18 cellular contexts compared by ENCODE assay signal in genomic region chr20:5544175-5544574, GRCh38.
DNase-seq lines count a peak whose midpoint lies in the region; ATAC-seq, FAIRE-seq and TF ChIP-seq lines count a peak whose summit lies in the region.
"Had no signal": no experiment of that assay in that cellular context is flagged by ENCODE, and none has a peak within 500 bp of the region (broad histone marks: within the 10 kb centered on the region; RNA-seq: fewer than 3 reads in every experiment).

No MANE protein-coding gene starts in this region.

- intact Hi-C loops in activated CD4-positive, alpha-beta memory T cell treated with anti-CD3 and anti-CD28 coated beads for 36 hours (cut with micrococcal nuclease) = no loop called here
- intact Hi-C loops in dendritic cell treated with granulocyte-macrophage colony-stimulating factor and Interleukin-4, amounts not matched to agents 40 ng/mL and 50 ng/mL, for 4 days (cut with micrococcal nuclease) = no loop called here

- H3K4me1 Mint-ChIP-seq in activated CD4-positive, alpha-beta memory T cell treated with anti-CD3 and anti-CD28 coated beads for 36 hours (ENCODE audit: low read depth) = peaks cover 23% of the 10 kb centered on the region
- peaks cover 3% of the 10 kb centered on the region for H3K4me1 Mint-ChIP-seq in activated CD4-positive, alpha-beta memory T cell treated with anti-CD3 and anti-CD28 coated beads, Interleukin-2, amount 10 ng/mL, durations not matched to agents 7 days and 5 days
- H3K4me1 Mint-ChIP-seq in T-helper 17 cell = peaks cover 6% of the 10 kb centered on the region
- peaks cover 50% of the 10 kb centered on the region for H3K4me1 Mint-ChIP-seq in dendritic cell treated with granulocyte-macrophage colony-stimulating factor and Interleukin-4, amounts not matched to agents 40 ng/mL and 50 ng/mL, for 4 days (ENCODE audit: low read depth)
- peaks cover 3% of the 10 kb centered on the region for H3K4me1 Mint-ChIP-seq in endothelial cell (ENCODE audit: unreplicated experiment)
- H3K4me1 Mint-ChIP-seq: GM23338 had no signal

- no peak for TF ChIP-seq RAD21 in A549 (conservative IDR thresholded peaks at IDR 0.05 in 1 of 2, IDR thresholded peaks at IDR 0.05 in 1 of 2)
- TF ChIP-seq RAD21 in SK-N-SH (IDR thresholded peaks at IDR 0.05; ENCODE audit: low read length) = no peak

- H3K36me3 ChIP-seq in SK-N-SH (replicated peaks in 1 of 2; ENCODE audit: control insufficient read depth in 1 of 2, insufficient read depth in 2 of 2, low read length in 1 of 2) = peaks cover 24 to 31% of the 10 kb centered on the region in 2 experiments

- POLR2A ChIA-PET in activated CD4-positive, alpha-beta memory T cell treated with anti-CD3 and anti-CD28 coated beads for 36 hours (lab: Charles Lee) = no interaction called here
- POLR2A ChIA-PET in activated CD4-positive, alpha-beta memory T cell treated with anti-CD3 and anti-CD28 coated beads, Interleukin-2, amount 10 ng/mL, durations not matched to agents 7 days and 5 days (lab: Charles Lee) = interaction anchor here (0.8 kb wide), 1 partner anchor 9 kb away, joined by 3 read pairs; no protein-coding TSS in a partner anchor
- POLR2A ChIA-PET in A549 (lab: Yijun Ruan, JAX) (no interaction called here), SK-N-SH (lab: Yijun Ruan, JAX) (no interaction called here)

- TF ChIP-seq POLR2A in A549 (IDR thresholded peaks at IDR 0.05; ENCODE audit: low read length) = no peak

- H3K9ac ChIP-seq in SK-N-SH = no peak overlapping the region
- H3K9ac ChIP-seq: BLaER1 treated with 17β-estradiol and CSF1 and Interleukin-3, amounts not matched to agents 10 nM and 100 nM had no signal

- no peak overlapping the region for H3K4me3 Mint-ChIP-seq in activated CD4-positive, alpha-beta memory T cell treated with anti-CD3 and anti-CD28 coated beads for 36 hours
- H3K4me3 Mint-ChIP-seq in activated CD4-positive, alpha-beta memory T cell treated with anti-CD3 and anti-CD28 coated beads, Interleukin-2, amount 10 ng/mL, durations not matched to agents 7 days and 5 days = no peak overlapping the region
- H3K4me3 Mint-ChIP-seq in T-helper 17 cell (peak overlapping the region; percentile 36), endothelial cell (ENCODE audit: unreplicated experiment) (no peak overlapping the region)
- H3K4me3 Mint-ChIP-seq in dendritic cell treated with granulocyte-macrophage colony-stimulating factor and Interleukin-4, amounts not matched to agents 40 ng/mL and 50 ng/mL, for 4 days = no peak overlapping the region
- H3K4me3 Mint-ChIP-seq: CD4-positive, CD25-positive, alpha-beta regulatory T cell; GM23338 had no signal

- DNase-seq in activated CD4-positive, alpha-beta memory T cell treated with anti-CD3 and anti-CD28 coated beads for 36 hours = no peak
- DNase-seq in activated CD4-positive, alpha-beta memory T cell treated with anti-CD3 and anti-CD28 coated beads, Interleukin-2, amount 10 ng/mL, durations not matched to agents 7 days and 5 days = no peak
- DNase-seq in A549 (ENCODE audit: low read depth in 1 of 2, low spot score in 1 of 2) (no peak), T-helper 17 cell (no peak), endothelial cell (ENCODE audit: low spot score) (no peak), SK-N-SH (no peak), NCI-H446 (lab: John Stamatoyannopoulos, UW) (no peak)
- DNase-seq: 8988T; ACHN; Calu3; CD4-positive, CD25-positive, alpha-beta regulatory T cell; DMS 273 treated with DMSO at 0.1 percent for 48 hours; H7 had no signal

- CTCF ChIA-PET in activated CD4-positive, alpha-beta memory T cell treated with anti-CD3 and anti-CD28 coated beads for 36 hours (lab: Charles Lee) = interaction anchor here (1.0 kb wide), 1 partner anchor 15 kb away, joined by 3 read pairs; no protein-coding TSS in a partner anchor
- CTCF ChIA-PET in activated CD4-positive, alpha-beta memory T cell treated with anti-CD3 and anti-CD28 coated beads, Interleukin-2, amount 10 ng/mL, durations not matched to agents 7 days and 5 days (lab: Charles Lee) = interaction anchor here (1.0 to 2.6 kb wide), 2 partner anchors 14 to 16 kb away, joined by 3 to 8 read pairs; no protein-coding TSS in a partner anchor
- CTCF ChIA-PET in A549 (lab: Yijun Ruan, JAX) (interaction anchor here (0.5 to 4.0 kb wide), 7 partner anchors 9 to 245 kb away, joined by 3 to 35 read pairs (median 4); no protein-coding TSS in a partner anchor), SK-N-SH (lab: Yijun Ruan, JAX) (interaction anchor here (2.3 to 3.4 kb wide), 2 partner anchors 13 to 15 kb away, joined by 11 to 24 read pairs; no protein-coding TSS in a partner anchor)

- TF ChIP-seq EP300 in A549 (IDR thresholded peaks at IDR 0.05) (no peak), SK-N-SH (IDR thresholded peaks at IDR 0.05; ENCODE audit: borderline replicate concordance in 1 of 2, low read depth in 1 of 2, low read length in 1 of 2) (no peak)

- 92% methylated on average over 3 of the region's 3 CpGs for WGBS in A549 (ENCODE audit: missing lambda C conversion rate)
- WGBS in SK-N-SH (ENCODE audit: low lambda C conversion rate) = 92% methylated on average over 3 of the region's 3 CpGs

- no peaks in the 10 kb centered on the region; the same call in 1 of the 2 replicates for H3K79me2 ChIP-seq in SK-N-SH (ENCODE audit: insufficient read depth)

- no peak overlapping the region for H3K27ac ChIP-seq in A549
- no peak overlapping the region for H3K27ac ChIP-seq in SK-N-SH (ENCODE audit: low read depth in 2 of 2, low read length in 1 of 2)
- H3K27ac ChIP-seq: BLaER1 treated with 17β-estradiol and CSF1 and Interleukin-3, amounts not matched to agents 10 nM and 100 nM; HL-60 had no signal

- FAIRE-seq in A549 (lab: Jason Lieb, UNC) = peak; percentile 59
- FAIRE-seq: GM12892 had no signal

- H3K27me3 ChIP-seq in SK-N-SH (ENCODE audit: insufficient read depth) = no peaks in the 10 kb centered on the region
- H3K27me3 ChIP-seq: BLaER1 treated with 17β-estradiol and CSF1 and Interleukin-3, amounts not matched to agents 10 nM and 100 nM had no signal

- H3K4me1 ChIP-seq in A549 (no peaks in the 10 kb centered on the region), SK-N-SH (ENCODE audit: control insufficient read depth in 1 of 2, insufficient read depth in 2 of 2, low read depth in 1 of 2, low read length in 1 of 2) (peaks cover 0 to 2% of the 10 kb centered on the region in 2 experiments; a peak in 2 of 4 replicates)
- H3K4me1 ChIP-seq: BLaER1 treated with 17β-estradiol and CSF1 and Interleukin-3, amounts not matched to agents 10 nM and 100 nM had no signal

- H4K20me1 ChIP-seq in SK-N-SH (ENCODE audit: insufficient read depth) = no peaks in the 10 kb centered on the region

- no peaks in the 10 kb centered on the region for H3K27me3 Mint-ChIP-seq in activated CD4-positive, alpha-beta memory T cell treated with anti-CD3 and anti-CD28 coated beads for 36 hours
- no peaks in the 10 kb centered on the region for H3K27me3 Mint-ChIP-seq in activated CD4-positive, alpha-beta memory T cell treated with anti-CD3 and anti-CD28 coated beads, Interleukin-2, amount 10 ng/mL, durations not matched to agents 7 days and 5 days
- H3K27me3 Mint-ChIP-seq in T-helper 17 cell (no peaks in the 10 kb centered on the region), endothelial cell (ENCODE audit: unreplicated experiment) (peaks cover 5% of the 10 kb centered on the region)
- H3K27me3 Mint-ChIP-seq in dendritic cell treated with granulocyte-macrophage colony-stimulating factor and Interleukin-4, amounts not matched to agents 40 ng/mL and 50 ng/mL, for 4 days = no peaks in the 10 kb centered on the region

- H3F3A ChIP-seq in SK-N-SH (replicated peaks; ENCODE audit: insufficient read depth) = no peaks in the 10 kb centered on the region

- H3K9me2 ChIP-seq in SK-N-SH = no peaks in the 10 kb centered on the region

- peak overlapping the region; percentile 9 for H3K27ac Mint-ChIP-seq in activated CD4-positive, alpha-beta memory T cell treated with anti-CD3 and anti-CD28 coated beads for 36 hours
- H3K27ac Mint-ChIP-seq in activated CD4-positive, alpha-beta memory T cell treated with anti-CD3 and anti-CD28 coated beads, Interleukin-2, amount 10 ng/mL, durations not matched to agents 7 days and 5 days = no peak overlapping the region
- peak overlapping the region; percentile 88 for H3K27ac Mint-ChIP-seq in T-helper 17 cell
- H3K27ac Mint-ChIP-seq in dendritic cell treated with granulocyte-macrophage colony-stimulating factor and Interleukin-4, amounts not matched to agents 40 ng/mL and 50 ng/mL, for 4 days = peak overlapping the region; percentile 45
- no peak overlapping the region for H3K27ac Mint-ChIP-seq in endothelial cell (ENCODE audit: unreplicated experiment)
- H3K27ac Mint-ChIP-seq: GM23338 had no signal

- H3K9me3 ChIP-seq in A549 (no peaks in the 10 kb centered on the region), T-helper 17 cell (ENCODE audit: control insufficient read depth, low read length, poor library complexity, severe bottlenecking) (no peaks in the 10 kb centered on the region), SK-N-SH (no peaks in the 10 kb centered on the region)
- H3K9me3 ChIP-seq: BLaER1 treated with 17β-estradiol and CSF1 and Interleukin-3, amounts not matched to agents 10 nM and 100 nM had no signal

- H3K9me3 Mint-ChIP-seq in activated CD4-positive, alpha-beta memory T cell treated with anti-CD3 and anti-CD28 coated beads for 36 hours = no peaks in the 10 kb centered on the region
- no peaks in the 10 kb centered on the region for H3K9me3 Mint-ChIP-seq in activated CD4-positive, alpha-beta memory T cell treated with anti-CD3 and anti-CD28 coated beads, Interleukin-2, amount 10 ng/mL, durations not matched to agents 7 days and 5 days
- no peaks in the 10 kb centered on the region for H3K9me3 Mint-ChIP-seq in dendritic cell treated with granulocyte-macrophage colony-stimulating factor and Interleukin-4, amounts not matched to agents 40 ng/mL and 50 ng/mL, for 4 days
- no peaks in the 10 kb centered on the region for H3K9me3 Mint-ChIP-seq in endothelial cell (ENCODE audit: unreplicated experiment)
- H3K9me3 Mint-ChIP-seq: CD4-positive, CD25-positive, alpha-beta regulatory T cell; GM23338 had no signal

- TF ChIP-seq CTCF in A549 (IDR thresholded peaks at IDR 0.05) (no peak), endothelial cell (IDR thresholded peaks at IDR 0.05; ENCODE audit: unreplicated experiment) (no peak), SK-N-SH (IDR thresholded peaks at IDR 0.05) (no peak)

- H3K4me3 ChIP-seq in A549 = no peak overlapping the region
- H3K4me3 ChIP-seq in SK-N-SH (ENCODE audit: low read depth in 2 of 2, low read length in 1 of 2) = no peak overlapping the region
- H3K4me3 ChIP-seq: BLaER1 treated with 17β-estradiol and CSF1 and Interleukin-3, amounts not matched to agents 10 nM and 100 nM; GM23338 had no signal

- H3K4me2 ChIP-seq in A549 (no peak overlapping the region), SK-N-SH (no peak overlapping the region)
- H3K4me2 ChIP-seq: BLaER1 treated with 17β-estradiol and CSF1 and Interleukin-3, amounts not matched to agents 10 nM and 100 nM; GM23338 had no signal

- ATAC-seq in A549 (no peak), T-helper 17 cell (no peak)
- ATAC-seq: GM23338 had no signal

- H3K36me3 Mint-ChIP-seq in activated CD4-positive, alpha-beta memory T cell treated with anti-CD3 and anti-CD28 coated beads for 36 hours = peaks cover 25% of the 10 kb centered on the region
- peaks cover 34% of the 10 kb centered on the region for H3K36me3 Mint-ChIP-seq in activated CD4-positive, alpha-beta memory T cell treated with anti-CD3 and anti-CD28 coated beads, Interleukin-2, amount 10 ng/mL, durations not matched to agents 7 days and 5 days (ENCODE audit: low read depth)
- H3K36me3 Mint-ChIP-seq in T-helper 17 cell (ENCODE audit: low read depth) (peaks cover 15% of the 10 kb centered on the region), endothelial cell (ENCODE audit: low read depth, unreplicated experiment) (peaks cover 11% of the 10 kb centered on the region)
- peaks cover 69% of the 10 kb centered on the region for H3K36me3 Mint-ChIP-seq in dendritic cell treated with granulocyte-macrophage colony-stimulating factor and Interleukin-4, amounts not matched to agents 40 ng/mL and 50 ng/mL, for 4 days (ENCODE audit: low read depth)

- no peak overlapping the region for H2AFZ ChIP-seq in SK-N-SH (ENCODE audit: low read depth)
- H2AFZ ChIP-seq: GM23338 had no signal

Comparison
In these comparisons a context has a peak if more than half of its experiments do, and no peak if none do; other contexts are left out.
1. H3K27ac Mint-ChIP-seq: peak in activated CD4-positive, alpha-beta memory T cell treated with anti-CD3 and anti-CD28 coated beads for 36 hours (single experiment), T-helper 17 cell (single experiment) and dendritic cell treated with granulocyte-macrophage colony-stimulating factor and Interleukin-4, amounts not matched to agents 40 ng/mL and 50 ng/mL, for 4 days (single experiment); none in activated CD4-positive, alpha-beta memory T cell treated with anti-CD3 and anti-CD28 coated beads, Interleukin-2, amount 10 ng/mL, durations not matched to agents 7 days and 5 days (single experiment) and endothelial cell (single experiment).